In genomic region chr3:61141184-61141583, GRCh38 we compare ENCODE assay signal across 1 cellular context.
TF ChIP-seq lines count a peak whose summit lies in the region.

No MANE protein-coding gene starts in this region.

TF ChIP-seq in WTC11, 78 proteins besides CTCF, POLR2A, EP300 and RAD21 (continued from another document):
- TF ChIP-seq AFF4 (CRISPR knock-in tag; IDR thresholded peaks at IDR 0.05; ENCODE audit: borderline replicate concordance) (no peak), SMAD3 (CRISPR knock-in tag; IDR thresholded peaks at IDR 0.05; ENCODE audit: borderline replicate concordance) (no peak), MYBL2 (CRISPR knock-in tag; IDR thresholded peaks at IDR 0.05) (no peak), JUN (CRISPR knock-in tag; IDR thresholded peaks at IDR 0.05) (no peak), CREB1 (CRISPR knock-in tag; IDR thresholded peaks at IDR 0.05) (no peak), PREB (CRISPR knock-in tag; IDR thresholded peaks at IDR 0.05; ENCODE audit: borderline replicate concordance) (no peak), ZSCAN18 (CRISPR knock-in tag; IDR thresholded peaks at IDR 0.05) (no peak), MXD4 (CRISPR knock-in tag; IDR thresholded peaks at IDR 0.05; ENCODE audit: borderline replicate concordance) (no peak), ESRRA (CRISPR knock-in tag; IDR thresholded peaks at IDR 0.05; ENCODE audit: borderline replicate concordance) (no peak)
